Comparison of ENCODE assay signal across 22 cellular contexts in genomic region chr5:60673329-60673728, GRCh38. TPM values are rescaled to one million over a fixed set of nuclear protein-coding genes. Genes with fewer than 3 reads are reported as not detected.
"Had no signal": no experiment of that assay in that cellular context is flagged by ENCODE, and none has a peak within 500 bp of the region (broad histone marks: within the 10 kb centered on the region; RNA-seq: fewer than 3 reads in every experiment).

No MANE protein-coding gene starts in this region.

- H3K27me3 Mint-ChIP-seq: activated naive CD4-positive, alpha-beta T cell treated with anti-CD3 and anti-CD28 coated beads, Interleukin-2, amount 10 ng/mL, durations not matched to agents 7 days and 5 days; activated naive CD8-positive, alpha-beta T cell treated with anti-CD3 and anti-CD28 coated beads, Interleukin-2, amount 50 U/mL, for 24 hours; central memory CD8-positive, alpha-beta T cell had no signal

- H3K27ac Mint-ChIP-seq: activated naive CD4-positive, alpha-beta T cell treated with anti-CD3 and anti-CD28 coated beads, Interleukin-2, amount 10 ng/mL, durations not matched to agents 7 days and 5 days; activated naive CD8-positive, alpha-beta T cell treated with anti-CD3 and anti-CD28 coated beads, Interleukin-2, amount 50 U/mL, for 24 hours; immature natural killer cell; natural killer cell; stimulated activated naive B cell treated with anti-CD40 and anti-IgM and Interleukin-4, amounts not matched to agents 10 μg/mL and 1 μg/mL and 100 μg/mL, for 72 hours had no signal

- DNase-seq: activated CD4-positive, alpha-beta T cell treated with anti-CD3 and anti-CD28 coated beads, Interleukin-2, amount 50 U/mL, for 1 hour; activated CD8-positive, alpha-beta memory T cell treated with anti-CD3 and anti-CD28 coated beads, Interleukin-2, amount 50 U/mL, for 4 hours; activated naive CD4-positive, alpha-beta T cell treated with anti-CD3 and anti-CD28 coated beads, Interleukin-2, amount 10 ng/mL, durations not matched to agents 7 days and 5 days; activated naive CD8-positive, alpha-beta T cell treated with anti-CD3 and anti-CD28 coated beads, Interleukin-2, amount 50 U/mL, for 24 hours; activated T-cell treated with anti-CD3 and anti-CD28 coated beads, Interleukin-2, amount 50 U/mL, for 4 hours; aorta; effector CD4-positive, alpha-beta T cell; heart right ventricle; immature natural killer cell; mesenchymal stem cell; natural killer cell; stimulated activated naive B cell treated with anti-CD40 and anti-IgM and Interleukin-4, amounts not matched to agents 10 μg/mL and 1 μg/mL and 100 μg/mL, for 72 hours; T-helper 1 cell; T-helper 9 cell had no signal

- H3K4me1 Mint-ChIP-seq: central memory CD8-positive, alpha-beta T cell; immature natural killer cell had no signal

- H3K36me3 Mint-ChIP-seq: immature natural killer cell; natural killer cell; stimulated activated naive B cell treated with anti-CD40 and anti-IgM and Interleukin-4, amounts not matched to agents 10 μg/mL and 1 μg/mL and 100 μg/mL, for 72 hours had no signal

- H3K9ac ChIP-seq: parathyroid adenoma had no signal

- H2AFZ ChIP-seq: parathyroid adenoma had no signal

- H3K4me3 Mint-ChIP-seq: activated naive CD4-positive, alpha-beta T cell treated with anti-CD3 and anti-CD28 coated beads, Interleukin-2, amount 10 ng/mL, durations not matched to agents 7 days and 5 days; activated naive CD8-positive, alpha-beta T cell treated with anti-CD3 and anti-CD28 coated beads, Interleukin-2, amount 50 U/mL, for 24 hours; activated T-cell treated with anti-CD3 and anti-CD28 coated beads, Interleukin-2, amount 50 U/mL, for 4 hours; central memory CD8-positive, alpha-beta T cell; immature natural killer cell; natural killer cell; stimulated activated naive B cell treated with anti-CD40 and anti-IgM and Interleukin-4, amounts not matched to agents 10 μg/mL and 1 μg/mL and 100 μg/mL, for 72 hours had no signal

- FAIRE-seq: endothelial cell of umbilical vein, urothelium cell line had no signal

- H3K9me3 Mint-ChIP-seq: activated naive CD4-positive, alpha-beta T cell treated with anti-CD3 and anti-CD28 coated beads, Interleukin-2, amount 10 ng/mL, durations not matched to agents 7 days and 5 days; activated naive CD8-positive, alpha-beta T cell treated with anti-CD3 and anti-CD28 coated beads, Interleukin-2, amount 50 U/mL, for 24 hours; activated T-cell treated with anti-CD3 and anti-CD28 coated beads, Interleukin-2, amount 50 U/mL, for 4 hours; central memory CD8-positive, alpha-beta T cell; immature natural killer cell; natural killer cell; stimulated activated naive B cell treated with anti-CD40 and anti-IgM and Interleukin-4, amounts not matched to agents 10 μg/mL and 1 μg/mL and 100 μg/mL, for 72 hours had no signal

- ATAC-seq: activated CD4-positive, CD25-positive, alpha-beta regulatory T cell treated with anti-CD3 and anti-CD28 coated beads, Interleukin-2, amount 50 U/mL, for 24 hours; activated naive CD8-positive, alpha-beta T cell treated with anti-CD3 and anti-CD28 coated beads, Interleukin-2, amount 50 U/mL, for 24 hours; activated T-cell treated with anti-CD3 and anti-CD28 coated beads, Interleukin-2, amount 50 U/mL, for 4 hours; heart right ventricle; natural killer cell; stimulated activated naive B cell treated with anti-CD40 and anti-IgM and Interleukin-4, amounts not matched to agents 10 μg/mL and 1 μg/mL and 100 μg/mL, for 72 hours had no signal

- H3K27me3 ChIP-seq: esophagus muscularis mucosa had no signal

- H3K79me2 ChIP-seq: parathyroid adenoma had no signal

- H3K4me1 ChIP-seq: esophagus muscularis mucosa, parathyroid adenoma had no signal

- H3K4me3 ChIP-seq: coronary artery, esophagus muscularis mucosa, heart right ventricle, thoracic aorta had no signal

- H3K36me3 ChIP-seq: esophagus muscularis mucosa, heart right ventricle, thoracic aorta had no signal

- H3K27ac ChIP-seq: coronary artery, esophagus muscularis mucosa, heart right ventricle, parathyroid adenoma, thoracic aorta had no signal

- H3K9me3 ChIP-seq: esophagus muscularis mucosa, heart right ventricle, thoracic aorta had no signal

RNA-seq across cellular contexts. Expression of gene DEPDC1B, which starts 26.6 kb away (rescaled TPM):
- total RNA-seq: thoracic aorta had no signal
